Comparison of ENCODE assay signal across 1 cellular context in the genomic region with DNA sequence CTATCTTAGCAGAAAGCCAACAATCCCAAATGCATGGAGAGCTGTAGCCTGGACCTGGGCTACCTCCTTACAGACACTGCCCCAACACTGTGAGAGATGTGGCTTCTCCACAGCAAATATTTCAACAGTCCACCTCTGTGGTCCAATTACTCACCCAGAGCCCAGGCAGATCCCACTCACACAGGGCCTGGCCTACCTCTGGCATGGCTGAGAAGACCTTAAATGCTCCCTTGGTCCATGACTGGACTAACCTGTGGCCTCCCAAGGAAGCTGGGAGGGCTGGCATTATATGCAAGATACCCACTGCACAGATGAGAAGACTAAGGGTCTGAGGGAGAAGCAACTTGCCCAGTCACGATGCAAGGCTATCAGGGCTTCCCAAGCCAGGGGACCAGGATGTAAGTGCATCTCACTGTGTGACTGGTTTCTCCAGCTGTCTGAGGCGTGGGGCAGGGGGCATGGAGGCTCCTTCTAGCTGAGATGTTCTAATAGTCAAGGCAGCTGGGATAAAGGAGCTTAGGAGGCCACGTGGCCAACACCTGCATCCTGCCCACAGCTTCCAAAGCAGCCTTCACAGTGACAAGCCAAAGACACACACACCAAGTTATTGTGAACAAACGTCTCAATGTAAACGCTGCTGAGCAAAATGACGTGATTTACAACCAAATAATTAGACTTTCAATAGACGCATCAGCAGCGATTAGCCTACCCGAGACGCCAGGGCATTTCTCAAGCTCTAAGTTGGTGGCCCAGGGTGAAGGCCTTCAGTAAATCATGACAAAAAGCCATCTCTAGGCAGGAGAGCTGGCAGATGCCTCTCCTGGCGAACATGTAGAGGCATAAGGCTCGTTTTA.
TF ChIP-seq lines count a peak whose summit lies in the region.

No MANE protein-coding gene starts in this region.

TF ChIP-seq in HepG2, 621 proteins besides CTCF, POLR2A, EP300 and RAD21:
- no peak for TF ChIP-seq TEAD2 (CRISPR knock-in tag; IDR thresholded peaks at IDR 0.05)
- TF ChIP-seq ATM (IDR thresholded peaks at IDR 0.05; ENCODE audit: borderline replicate concordance), result no peak
- TF ChIP-seq ZNF629 (CRISPR knock-in tag; conservative IDR thresholded peaks at IDR 0.05), result peak; percentile 69
- TF ChIP-seq, protein P1, sequence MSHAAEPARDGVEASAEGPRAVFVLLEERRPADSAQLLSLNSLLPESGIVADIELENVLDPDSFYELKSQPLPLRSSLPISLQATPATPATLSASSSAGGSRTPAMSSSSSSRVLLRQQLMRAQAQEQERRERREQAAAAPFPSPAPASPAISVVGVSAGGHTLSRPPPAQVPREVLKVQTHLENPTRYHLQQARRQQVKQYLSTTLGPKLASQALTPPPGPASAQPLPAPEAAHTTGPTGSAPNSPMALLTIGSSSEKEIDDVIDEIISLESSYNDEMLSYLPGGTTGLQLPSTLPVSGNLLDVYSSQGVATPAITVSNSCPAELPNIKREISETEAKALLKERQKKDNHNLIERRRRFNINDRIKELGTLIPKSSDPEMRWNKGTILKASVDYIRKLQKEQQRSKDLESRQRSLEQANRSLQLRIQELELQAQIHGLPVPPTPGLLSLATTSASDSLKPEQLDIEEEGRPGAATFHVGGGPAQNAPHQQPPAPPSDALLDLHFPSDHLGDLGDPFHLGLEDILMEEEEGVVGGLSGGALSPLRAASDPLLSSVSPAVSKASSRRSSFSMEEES (CRISPR knock-in tag; IDR thresholded peaks at IDR 0.05), result no peak
- no peak for TF ChIP-seq PTBP1 (IDR thresholded peaks at IDR 0.05; ENCODE audit: low read depth, low read length, poor library complexity, severe bottlenecking)
- no peak for TF ChIP-seq SIX4 (CRISPR knock-in tag; IDR thresholded peaks at IDR 0.05)
